In the genomic region with DNA sequence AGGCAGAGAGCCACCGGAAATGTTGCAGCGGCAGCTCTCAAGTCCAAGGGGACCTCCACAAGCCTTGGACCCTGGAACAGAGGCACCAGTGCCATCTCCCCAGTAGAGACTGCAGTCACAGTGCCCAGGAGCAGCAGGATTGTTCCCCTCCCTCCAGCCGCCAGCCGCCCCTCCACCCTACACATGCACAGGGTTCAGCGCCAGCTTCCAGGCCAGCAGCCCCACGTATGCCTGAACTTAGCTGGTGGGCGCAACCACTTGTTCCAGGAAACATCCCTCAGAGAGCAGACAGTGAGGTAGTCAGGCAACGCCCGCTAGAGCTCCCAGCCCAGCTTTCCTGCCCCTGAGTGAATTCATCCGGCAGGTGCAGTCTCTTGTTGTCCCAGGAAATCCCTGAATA, we compare ENCODE assay signal across 25 cellular contexts.
"Had no signal": no experiment of that assay in that cellular context is flagged by ENCODE, and none has a peak within 500 bp of the region (broad histone marks: within the 10 kb centered on the region; RNA-seq: fewer than 3 reads in every experiment).

No MANE protein-coding gene starts in this region.

- H3K36me3 Mint-ChIP-seq: activated CD4-positive, alpha-beta memory T cell treated with anti-CD3 and anti-CD28 coated beads for 36 hours; activated naive CD8-positive, alpha-beta T cell; brain; T-cell had no signal

- FAIRE-seq: astrocyte had no signal

- DNase-seq: activated CD4-positive, alpha-beta memory T cell treated with anti-CD3 and anti-CD28 coated beads for 36 hours; activated CD4-positive, alpha-beta T cell treated with anti-CD3 and anti-CD28 coated beads, Interleukin-2, amount 10 ng/mL, durations not matched to agents 7 days and 5 days; activated CD4-positive, CD25-positive, alpha-beta regulatory T cell; activated CD8-positive, alpha-beta memory T cell treated with anti-CD3 and anti-CD28 coated beads for 24 hours; activated gamma-delta T cell; activated naive CD4-positive, alpha-beta T cell treated with anti-CD3 and anti-CD28 coated beads for 36 hours; activated T-cell treated with anti-CD3 and anti-CD28 coated beads, Interleukin-2, amount 50 U/mL, for 4 hours; amygdala; NCI-H1092; NCI-H1436 treated with DMSO at 0.1 percent for 48 hours; NCI-H2171; NCI-H226; NCI-H526; NCI-H774; NK-92 treated with Interleukin-12 subunit alpha and Interleukin-12 subunit beta, amount 100 ng/mL, for 24 hours; OCI-M1; RPMI8226; T-cell had no signal

- H3K4me3 Mint-ChIP-seq: activated CD4-positive, alpha-beta memory T cell treated with anti-CD3 and anti-CD28 coated beads for 36 hours; activated CD4-positive, alpha-beta T cell treated with anti-CD3 and anti-CD28 coated beads, Interleukin-2, amount 10 ng/mL, durations not matched to agents 7 days and 5 days; activated naive CD4-positive, alpha-beta T cell treated with anti-CD3 and anti-CD28 coated beads for 36 hours; activated naive CD8-positive, alpha-beta T cell; activated T-cell treated with anti-CD3 and anti-CD28 coated beads, Interleukin-2, amount 50 U/mL, for 4 hours; brain; T-cell had no signal

- H3K27me3 Mint-ChIP-seq: activated CD4-positive, alpha-beta memory T cell treated with anti-CD3 and anti-CD28 coated beads for 36 hours; activated CD4-positive, alpha-beta T cell treated with anti-CD3 and anti-CD28 coated beads, Interleukin-2, amount 10 ng/mL, durations not matched to agents 7 days and 5 days; activated naive CD8-positive, alpha-beta T cell; brain; T-cell had no signal

- H3K4me1 Mint-ChIP-seq: activated CD4-positive, alpha-beta T cell treated with anti-CD3 and anti-CD28 coated beads, Interleukin-2, amount 10 ng/mL, durations not matched to agents 7 days and 5 days; brain; T-cell had no signal

- H3K27ac Mint-ChIP-seq: activated CD4-positive, alpha-beta memory T cell treated with anti-CD3 and anti-CD28 coated beads for 36 hours; activated CD4-positive, alpha-beta T cell treated with anti-CD3 and anti-CD28 coated beads, Interleukin-2, amount 10 ng/mL, durations not matched to agents 7 days and 5 days; activated naive CD4-positive, alpha-beta T cell treated with anti-CD3 and anti-CD28 coated beads for 36 hours; activated naive CD8-positive, alpha-beta T cell; brain; T-cell had no signal

- H3K4me3 ChIP-seq: SK-N-MC had no signal

- ATAC-seq: Panc1, Right ventricle myocardium inferior had no signal

- H3K27ac ChIP-seq: SK-N-MC, VCaP had no signal
